Comparison of ENCODE assay signal across 8 cellular contexts in genomic region chr19:4851551-4852290, GRCh38. TPM values are rescaled to one million over a fixed set of nuclear protein-coding genes. Genes with fewer than 3 reads are reported as not detected.
A peak's percentile ranks its signal among the peaks of the same experiment; 100 is the strongest.
DNase-seq lines count a peak whose midpoint lies in the region; ATAC-seq and TF ChIP-seq lines count a peak whose summit lies in the region.

No MANE protein-coding gene starts in this region.

- H3K4me1 Mint-ChIP-seq in chondrocyte (ENCODE audit: low read depth), result peaks cover 2% of the 10 kb centered on the region

- H3K27ac ChIP-seq in left lung, result no peak overlapping the region

- H3K4me1 ChIP-seq in left lung, result no peaks in the 10 kb centered on the region

- ATAC-seq in left lung, result peak; percentile 90
- ATAC-seq in HG03520 (IDR thresholded peaks at IDR 0.05; ENCODE audit: unreplicated experiment), result no peak
- ATAC-seq in HG02798 (IDR thresholded peaks at IDR 0.05; ENCODE audit: poor library complexity, unreplicated experiment), result no peak

- H3K36me3 Mint-ChIP-seq in chondrocyte (ENCODE audit: low read depth), result peaks cover 18% of the 10 kb centered on the region

- H3K27ac Mint-ChIP-seq in chondrocyte (ENCODE audit: unreplicated experiment), result peak overlapping the region; percentile 76

- H3K36me3 ChIP-seq in left lung, result peaks cover 0 to 100% of the 10 kb centered on the region in 2 donors

- DNase-seq in NCI-H1105 treated with DMSO at 0.1 percent for 48 hours (lab: John Stamatoyannopoulos, UW), result peak; percentile 51
- DNase-seq in activated CD4-positive, alpha-beta T cell treated with anti-CD3 and anti-CD28 coated beads for 1 hour, result peak; percentile 58
- peak; percentile 90 for DNase-seq in chondrocyte (ENCODE audit: low spot score)
- DNase-seq in left lung, result peak; percentile 51 to 90
- DNase-seq in stimulated activated CD4-positive, alpha-beta T cell treated with anti-CD3 and anti-CD28 coated beads, TNF-alpha, amount 100 ng/mL, for 4 hours (ENCODE audit: low read depth in 3 of 3), result peak; percentile 57 to 62 (median 62)

- H3K27me3 Mint-ChIP-seq in chondrocyte (ENCODE audit: low read depth), result no peaks in the 10 kb centered on the region

- H3K4me3 ChIP-seq in left lung, result no peak overlapping the region

- TF ChIP-seq CTCF in GM12873 (IDR thresholded peaks at IDR 0.05; ENCODE audit: insufficient read depth, low read depth, low read length, missing control alignments) (peak; percentile 95), chondrocyte (IDR thresholded peaks at IDR 0.05) (peak; percentile 86), left lung (IDR thresholded peaks at IDR 0.05) (peak; percentile 53 to 82)

- no peaks in the 10 kb centered on the region for H3K9me3 ChIP-seq in left lung

- H3K4me3 Mint-ChIP-seq in chondrocyte (ENCODE audit: unreplicated experiment), result no peak overlapping the region

- H3K27me3 ChIP-seq in left lung, result no peaks in the 10 kb centered on the region

- H3K9me3 Mint-ChIP-seq in chondrocyte (ENCODE audit: low read depth), result no peaks in the 10 kb centered on the region

- intact Hi-C loops in left lung (cut with DNase I), result loop anchor here in 1 of 2 donors (5.0 kb wide), 1 partner anchor 39 kb away; no protein-coding TSS in a partner anchor

RNA-seq across cellular contexts. Expression of gene PLIN3, which starts 15.7 kb away (rescaled TPM):
- total RNA-seq in chondrocyte, result 91.8 to 93.2 TPM (median 93.0 TPM) in 3 replicates
- total RNA-seq in left lung, result 10 to 100 TPM; 51.4 to 71.7 TPM

RNA-seq across cellular contexts. Expression of gene TICAM1, which starts 20.2 kb away (rescaled TPM):
- total RNA-seq in chondrocyte (6.8 to 13.2 TPM (median 12.3 TPM) in 3 replicates), left lung (10 to 100 TPM; 14.6 TPM)

RNA-seq across cellular contexts. Expression of gene ARRDC5, which starts 51.0 kb away (rescaled TPM):
- total RNA-seq in chondrocyte (0.41 TPM in 1 of 3 replicates, not detected in the others), left lung (under 1 TPM; 0.35 to 0.81 TPM)

RNA-seq across cellular contexts. Expression of gene UHRF1, which starts 57.6 kb away (rescaled TPM):
- total RNA-seq in chondrocyte (15.7 to 42.5 TPM (median 17.4 TPM) in 3 replicates), left lung (10 to 100 TPM; 14.2 to 20.5 TPM)
